In genomic region chr9:131511880-131512279, GRCh38 we compare ENCODE assay signal across 33 cellular contexts. TPM values are rescaled to one million over a fixed set of nuclear protein-coding genes. Genes with fewer than 3 reads are reported as not detected.
"Had no signal": no experiment of that assay in that cellular context is flagged by ENCODE, and none has a peak within 500 bp of the region (broad histone marks: within the 10 kb centered on the region; RNA-seq: fewer than 3 reads in every experiment).

No MANE protein-coding gene starts in this region.

- H3K27me3 ChIP-seq: dorsolateral prefrontal cortex, esophagus squamous epithelium, gastrocnemius medialis, heart right ventricle, left lung had no signal

- FAIRE-seq: endothelial cell of umbilical vein, islet of Langerhans, keratinocyte had no signal

- H3K9me3 Mint-ChIP-seq: mesothelial cell of epicardium; naive B cell; naive thymus-derived CD8-positive, alpha-beta T cell had no signal

- H3K27ac Mint-ChIP-seq: mesothelial cell of epicardium had no signal

- H3K27me3 Mint-ChIP-seq: naive B cell; naive thymus-derived CD8-positive, alpha-beta T cell had no signal

- ATAC-seq: gastrocnemius medialis; heart right ventricle; left cardiac atrium; left lung; left ventricle myocardium superior; lower lobe of right lung; mucosa of descending colon; naive thymus-derived CD8-positive, alpha-beta T cell had no signal

- H3K9me3 ChIP-seq: esophagus squamous epithelium, gastrocnemius medialis, mucosa of descending colon had no signal

- H3K4me1 ChIP-seq: esophagus squamous epithelium, left lung, lower lobe of right lung had no signal

- DNase-seq: dermis blood vessel endothelial cell; dorsolateral prefrontal cortex; effector CD4-positive, alpha-beta T cell; effector memory CD4-positive, alpha-beta T cell; esophagus squamous epithelium; foreskin fibroblast; foreskin melanocyte; gastrocnemius medialis; glutamatergic neuron; head of caudate nucleus; heart right ventricle; hippocampal formation; left cardiac atrium; left lung; left ventricle myocardium superior; lower lobe of right lung; mesenchymal stem cell; mucosa of descending colon; naive B cell; naive thymus-derived CD8-positive, alpha-beta T cell had no signal

- H3K27ac ChIP-seq: coronary artery, esophagus squamous epithelium, gastrocnemius medialis, heart right ventricle, left lung, lower lobe of right lung had no signal

- H3K4me1 Mint-ChIP-seq: mesothelial cell of epicardium had no signal

- H3K4me3 ChIP-seq: coronary artery, dorsolateral prefrontal cortex, esophagus squamous epithelium, gastrocnemius medialis, heart right ventricle, left lung, lower lobe of right lung, mucosa of descending colon had no signal

- H3K4me3 Mint-ChIP-seq: mesothelial cell of epicardium; naive thymus-derived CD8-positive, alpha-beta T cell had no signal

RNA-seq across cellular contexts. Expression of gene PRRT1B, which starts 33.4 kb away (rescaled TPM):
- total RNA-seq: dermis blood vessel endothelial cell; endothelial cell of umbilical vein; epithelial cell of proximal tubule; esophagus squamous epithelium; gastrocnemius medialis; glomerular endothelial cell; heart right ventricle; kidney epithelial cell; left cardiac atrium; left ventricle myocardium superior; lower leg skin; lung microvascular endothelial cell; mesenteric fat pad; mesothelial cell of epicardium; myocyte; naive thymus-derived CD8-positive, alpha-beta T cell had no signal
- polyA plus RNA-seq: endothelial cell of umbilical vein; esophagus; heart right ventricle; keratinocyte; naive thymus-derived CD8-positive, alpha-beta T cell had no signal
